ENCODE assay signal across 2 cellular contexts in genomic region chrX:71547339-71547738, GRCh38.
TF ChIP-seq lines count a peak whose summit lies in the region.

No MANE protein-coding gene starts in this region.

TF ChIP-seq in HCT116, 20 proteins besides CTCF, POLR2A, EP300 and RAD21:
- TF ChIP-seq REST (IDR thresholded peaks at IDR 0.05; ENCODE audit: low read depth) (no peak), EGR1 (IDR thresholded peaks at IDR 0.05; ENCODE audit: low read depth) (no peak), FOSL1 (IDR thresholded peaks at IDR 0.05; ENCODE audit: low read depth) (no peak), CBX3 (IDR thresholded peaks at IDR 0.05; ENCODE audit: low read depth) (no peak), ZNF274 (IDR thresholded peaks at IDR 0.05; ENCODE audit: low read depth, low read length) (no peak), ZFX (IDR thresholded peaks at IDR 0.05) (no peak), YY1 (IDR thresholded peaks at IDR 0.05; ENCODE audit: extremely low read depth, insufficient replicate concordance, low read depth, low read length) (no peak), JUND (IDR thresholded peaks at IDR 0.05) (no peak), POLR2AphosphoS5 (IDR thresholded peaks at IDR 0.05; ENCODE audit: low read depth, low read length) (no peak), ATF3 (IDR thresholded peaks at IDR 0.05) (no peak), EZH2phosphoT487 (IDR thresholded peaks at IDR 0.05; ENCODE audit: borderline replicate concordance) (no peak), EZH2 (IDR thresholded peaks at IDR 0.05) (no peak), SP1 (IDR thresholded peaks at IDR 0.05; ENCODE audit: low read depth) (no peak), TCF7L2 (IDR thresholded peaks at IDR 0.05; ENCODE audit: borderline replicate concordance, extremely low read depth, insufficient read depth, insufficient read length) (no peak), ELF1 (IDR thresholded peaks at IDR 0.05; ENCODE audit: borderline replicate concordance, low read depth) (no peak), MAX (IDR thresholded peaks at IDR 0.05) (no peak), CEBPB (IDR thresholded peaks at IDR 0.05; ENCODE audit: low read depth) (no peak), SRF (IDR thresholded peaks at IDR 0.05; ENCODE audit: low read depth) (no peak), ZBTB33 (IDR thresholded peaks at IDR 0.05; ENCODE audit: extremely low read depth, insufficient replicate concordance, low read length) (no peak)

TF ChIP-seq in H1, 55 proteins besides CTCF, POLR2A, EP300 and RAD21:
- TF ChIP-seq USF2 (IDR thresholded peaks at IDR 0.05; ENCODE audit: low read length) (no peak), BACH1 (IDR thresholded peaks at IDR 0.05; ENCODE audit: low read length) (no peak), RXRA (IDR thresholded peaks at IDR 0.05; ENCODE audit: insufficient read depth, low read depth, low read length) (no peak), SIX5 (IDR thresholded peaks at IDR 0.05; ENCODE audit: low read depth, low read length) (no peak), NRF1 (IDR thresholded peaks at IDR 0.05; ENCODE audit: low read depth, low read length) (no peak), GABPA (IDR thresholded peaks at IDR 0.05; ENCODE audit: borderline replicate concordance, insufficient read depth, low read length) (no peak), NANOG (IDR thresholded peaks at IDR 0.05; ENCODE audit: insufficient read depth, low read depth, low read length, poor library complexity, severe bottlenecking) (no peak), ATF2 (IDR thresholded peaks at IDR 0.05; ENCODE audit: low read length) (no peak), SIRT6 (IDR thresholded peaks at IDR 0.05; ENCODE audit: low read length) (no peak), HDAC2 (IDR thresholded peaks at IDR 0.05; ENCODE audit: borderline replicate concordance in 1 of 2, low read depth in 2 of 2, low read length in 2 of 2) (no peak), SP1 (IDR thresholded peaks at IDR 0.05; ENCODE audit: low read depth, low read length) (no peak), JUN (IDR thresholded peaks at IDR 0.05; ENCODE audit: low read depth, low read length) (no peak), JUND (IDR thresholded peaks at IDR 0.05; ENCODE audit: low read length) (no peak), CBX8 (IDR thresholded peaks at IDR 0.05; ENCODE audit: borderline replicate concordance, low read depth, low read length) (no peak), SP2 (IDR thresholded peaks at IDR 0.05; ENCODE audit: low read length) (no peak), TAF1 (IDR thresholded peaks at IDR 0.05; ENCODE audit: low read depth, low read length) (no peak)
